7 cellular contexts compared by ENCODE assay signal in genomic region chr10:56771343-56771742, GRCh38.
"Had no signal": no experiment of that assay in that cellular context is flagged by ENCODE, and none has a peak within 500 bp of the region (broad histone marks: within the 10 kb centered on the region; RNA-seq: fewer than 3 reads in every experiment).

No MANE protein-coding gene starts in this region.

- ATAC-seq: GM23338 had no signal

- H3K36me3 Mint-ChIP-seq: IgD-negative memory B cell had no signal

- DNase-seq: H9, HCEC 1CT had no signal

- H3K4me2 ChIP-seq: GM23338 had no signal

- H3K27ac Mint-ChIP-seq: GM23338, H9, IgD-negative memory B cell had no signal

- H2AFZ ChIP-seq: GM23338 had no signal

- H3K27me3 Mint-ChIP-seq: IgD-negative memory B cell had no signal

- FAIRE-seq: H1, H54, HTR-8/SVneo had no signal

- H3K4me3 Mint-ChIP-seq: GM23338, H9, IgD-negative memory B cell had no signal

- H3K4me1 Mint-ChIP-seq: GM23338, H9, IgD-negative memory B cell had no signal

- H3K4me3 ChIP-seq: GM23338 had no signal
